ENCODE assay signal across 8 cellular contexts in genomic region chr12:77324763-77325468, GRCh38.
A peak's percentile ranks its signal among the peaks of the same experiment; 100 is the strongest.
DNase-seq lines count a peak whose midpoint lies in the region; ATAC-seq, FAIRE-seq and TF ChIP-seq lines count a peak whose summit lies in the region.

No MANE protein-coding gene starts in this region.

- WGBS in K562 (ENCODE audit: insufficient coverage, low coverage, missing lambda C conversion rate), result 2% methylated on average over 33 of the region's 64 CpGs
- no CpG with 5 or more reads among the region's 64 CpGs for WGBS in iPS DF 6.9 (ENCODE audit: insufficient coverage, insufficient read length)

- H3K36me3 ChIP-seq in K562 (ENCODE audit: control insufficient read depth, insufficient read depth, low read length), result no peaks in the 10 kb centered on the region
- H3K36me3 ChIP-seq in iPS DF 6.9 (ENCODE audit: control insufficient read depth, insufficient read depth, low read length), result no peaks in the 10 kb centered on the region

- peak overlapping the region in 1 of 2 experiments; percentile 35; a peak in 1 of 4 replicates for H3K9ac ChIP-seq in K562 (ENCODE audit: insufficient read depth in 1 of 2, low read depth in 2 of 2, low read length in 2 of 2)

- intact Hi-C loops in K562 (cut with micrococcal nuclease), result loop anchor here (10.0 kb wide), 1 partner anchor 280 kb away; no protein-coding TSS in a partner anchor

- DNase-seq in ELF-1 (ENCODE audit: low read depth, low spot score), result peak; percentile 81
- peak; percentile 51 for DNase-seq in NOMO-1 treated with DMSO at 0.1 percent for 48 hours (lab: John Stamatoyannopoulos, UW; ENCODE audit: unreplicated experiment)
- peak; percentile 21 to 61 (median 38) for DNase-seq in K562 (ENCODE audit: extremely low read depth in 1 of 4, low spot score in 3 of 4)
- DNase-seq in iPS DF 6.9 (ENCODE audit: low read depth, low spot score), result peak; percentile 66
- DNase-seq in renal cortical epithelial cell (ENCODE audit: low read depth), result peak; percentile 18
- no peak for DNase-seq in OCI-M2 (lab: John Stamatoyannopoulos, UW; ENCODE audit: unreplicated experiment)

- peak; percentile 35 to 46 (median 42); a peak in 4 of 6 replicates for TF ChIP-seq CTCF in K562 (IDR thresholded peaks at IDR 0.05 in 2 of 3, conservative IDR thresholded peaks at IDR 0.05 in 1 of 3; ENCODE audit: insufficient read depth in 2 of 3, low read depth in 1 of 3, low read length in 3 of 3)

- peak in 1 of 2 experiments; percentile 36; a peak in 3 of 4 replicates for TF ChIP-seq RAD21 in K562 (CRISPR knock-in tag; conservative IDR thresholded peaks at IDR 0.05 in 1 of 2, IDR thresholded peaks at IDR 0.05 in 1 of 2)

- H3K4me1 ChIP-seq in K562 (replicated peaks in 1 of 2; ENCODE audit: control insufficient read depth in 2 of 2, insufficient read depth in 2 of 2, low read length in 2 of 2) (peaks cover 0 to 7% of the 10 kb centered on the region in 2 experiments; a peak in 2 of 5 replicates), iPS DF 6.9 (ENCODE audit: control insufficient read depth, insufficient read depth, low read length) (peaks cover 3% of the 10 kb centered on the region; the same call in 1 of the 2 replicates)

- in situ Hi-C loops in K562 (cut with MboI), result no loop called here

- H3K9me3 ChIP-seq in K562 (replicated peaks; ENCODE audit: control insufficient read depth, insufficient read depth, low read depth, low read length) (no peaks in the 10 kb centered on the region), iPS DF 6.9 (ENCODE audit: control insufficient read depth, insufficient read depth, low read length) (no peaks in the 10 kb centered on the region)

- no peaks in the 10 kb centered on the region for H4K20me1 ChIP-seq in K562 (replicated peaks; ENCODE audit: control insufficient read depth, insufficient read depth, low read length)

- no peak for FAIRE-seq in K562 (lab: Jason Lieb, UNC)

- no peaks in the 10 kb centered on the region for H3K9me1 ChIP-seq in K562 (ENCODE audit: control insufficient read depth, insufficient read depth, low read length)

- peaks cover 0 to 4% of the 10 kb centered on the region in 2 experiments; a peak in 2 of 5 replicates for H3K27me3 ChIP-seq in K562 (ENCODE audit: control insufficient read depth in 2 of 2, insufficient read depth in 2 of 2, low read length in 2 of 2)
- peaks cover 1% of the 10 kb centered on the region; the same call in 1 of the 2 replicates for H3K27me3 ChIP-seq in iPS DF 6.9 (ENCODE audit: control insufficient read depth, insufficient read depth, low read length)

- BruUV-seq in K562 (replicated peaks; lab: Mats Ljungman, UMichigan), result no TSS peak

- no peak for TF ChIP-seq POLR2A in K562 (conservative IDR thresholded peaks at IDR 0.05)

- no peaks in the 10 kb centered on the region for H3K79me2 ChIP-seq in K562 (ENCODE audit: control insufficient read depth, insufficient read depth, low read length)

- TF ChIP-seq EP300 in K562 (IDR thresholded peaks at IDR 0.05; ENCODE audit: low read length), result no peak

- H3K27ac ChIP-seq in K562 (ENCODE audit: extremely low read depth, low read depth, low read length) (no peak overlapping the region), iPS DF 6.9 (ENCODE audit: low read length) (no peak overlapping the region)

- CTCF ChIA-PET in K562 (lab: Yijun Ruan, JAX; ENCODE audit: low intra/inter-chr PET ratio), result no interaction called here

- no peak overlapping the region; the same call in 1 of the 2 replicates for H3K4me2 ChIP-seq in K562 (ENCODE audit: insufficient read depth, low read length)

- peak overlapping the region; percentile 63; the same call in 1 of the 2 replicates for H2AFZ ChIP-seq in K562 (ENCODE audit: low read depth, low read length)

- H3K4me3 ChIP-seq in K562 (0 out of 2 replicates have a peak overlapping the region, but pooled peaks have one; percentile 15), iPS DF 6.9 (ENCODE audit: low read length) (peak overlapping the region; percentile 70; the same call in 1 of the 2 replicates)

- POLR2A ChIA-PET in K562 (lab: Yijun Ruan, JAX), result no interaction called here

- ATAC-seq in GM21367 (IDR thresholded peaks at IDR 0.05; ENCODE audit: unreplicated experiment), result peak; percentile 95
- peak; percentile 93 for ATAC-seq in HG03565 (IDR thresholded peaks at IDR 0.05; ENCODE audit: unreplicated experiment)
- ATAC-seq in K562, result peak; percentile 100

TF ChIP-seq in K562, 482 proteins besides CTCF, POLR2A, EP300 and RAD21 (continues in another document):
- peak; percentile 65 for TF ChIP-seq ZFP36 (IDR thresholded peaks at IDR 0.05; ENCODE audit: low read depth, low read length, partially characterized antibody)
- 0 out of 4 replicates have a peak, but pooled peaks of 1 of the 2 experiments have one; percentile 17 for TF ChIP-seq MAZ (CRISPR knock-in tag; conservative IDR thresholded peaks at IDR 0.05 in 1 of 2, IDR thresholded peaks at IDR 0.05 in 1 of 2)
- peak; percentile 31 for TF ChIP-seq CCNT2 (IDR thresholded peaks at IDR 0.05; ENCODE audit: borderline replicate concordance, extremely low read depth, insufficient read length, low read depth, low read length)
- TF ChIP-seq, protein P1, sequence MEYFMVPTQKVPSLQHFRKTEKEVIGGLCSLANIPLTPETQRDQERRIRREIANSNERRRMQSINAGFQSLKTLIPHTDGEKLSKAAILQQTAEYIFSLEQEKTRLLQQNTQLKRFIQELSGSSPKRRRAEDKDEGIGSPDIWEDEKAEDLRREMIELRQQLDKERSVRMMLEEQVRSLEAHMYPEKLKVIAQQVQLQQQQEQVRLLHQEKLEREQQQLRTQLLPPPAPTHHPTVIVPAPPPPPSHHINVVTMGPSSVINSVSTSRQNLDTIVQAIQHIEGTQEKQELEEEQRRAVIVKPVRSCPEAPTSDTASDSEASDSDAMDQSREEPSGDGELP (CRISPR knock-in tag; IDR thresholded peaks at IDR 0.05; ENCODE audit: borderline replicate concordance), result peak; percentile 61
- no peak for TF ChIP-seq RUNX1 (IDR thresholded peaks at IDR 0.05; ENCODE audit: low read depth)
- TF ChIP-seq, protein P2, sequence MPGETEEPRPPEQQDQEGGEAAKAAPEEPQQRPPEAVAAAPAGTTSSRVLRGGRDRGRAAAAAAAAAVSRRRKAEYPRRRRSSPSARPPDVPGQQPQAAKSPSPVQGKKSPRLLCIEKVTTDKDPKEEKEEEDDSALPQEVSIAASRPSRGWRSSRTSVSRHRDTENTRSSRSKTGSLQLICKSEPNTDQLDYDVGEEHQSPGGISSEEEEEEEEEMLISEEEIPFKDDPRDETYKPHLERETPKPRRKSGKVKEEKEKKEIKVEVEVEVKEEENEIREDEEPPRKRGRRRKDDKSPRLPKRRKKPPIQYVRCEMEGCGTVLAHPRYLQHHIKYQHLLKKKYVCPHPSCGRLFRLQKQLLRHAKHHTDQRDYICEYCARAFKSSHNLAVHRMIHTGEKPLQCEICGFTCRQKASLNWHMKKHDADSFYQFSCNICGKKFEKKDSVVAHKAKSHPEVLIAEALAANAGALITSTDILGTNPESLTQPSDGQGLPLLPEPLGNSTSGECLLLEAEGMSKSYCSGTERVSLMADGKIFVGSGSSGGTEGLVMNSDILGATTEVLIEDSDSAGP (CRISPR knock-in tag; IDR thresholded peaks at IDR 0.05), result peak; percentile 92
- TF ChIP-seq NRF1 (conservative IDR thresholded peaks at IDR 0.05 in 1 of 2, IDR thresholded peaks at IDR 0.05 in 1 of 2), result peak; percentile 29 to 38; a peak in 2 of 4 replicates
- no peak for TF ChIP-seq ZNF766 (CRISPR knock-in tag; conservative IDR thresholded peaks at IDR 0.05)
- TF ChIP-seq RB1 (IDR thresholded peaks at IDR 0.05; ENCODE audit: low read depth), result peak; percentile 66; the same call in 1 of the 2 replicates
- TF ChIP-seq CTBP1 (IDR thresholded peaks at IDR 0.05; ENCODE audit: borderline replicate concordance), result peak; percentile 49; the same call in 1 of the 2 replicates
- no peak for TF ChIP-seq NR0B1 (IDR thresholded peaks at IDR 0.05; ENCODE audit: partially characterized antibody)
- TF ChIP-seq, protein P3, sequence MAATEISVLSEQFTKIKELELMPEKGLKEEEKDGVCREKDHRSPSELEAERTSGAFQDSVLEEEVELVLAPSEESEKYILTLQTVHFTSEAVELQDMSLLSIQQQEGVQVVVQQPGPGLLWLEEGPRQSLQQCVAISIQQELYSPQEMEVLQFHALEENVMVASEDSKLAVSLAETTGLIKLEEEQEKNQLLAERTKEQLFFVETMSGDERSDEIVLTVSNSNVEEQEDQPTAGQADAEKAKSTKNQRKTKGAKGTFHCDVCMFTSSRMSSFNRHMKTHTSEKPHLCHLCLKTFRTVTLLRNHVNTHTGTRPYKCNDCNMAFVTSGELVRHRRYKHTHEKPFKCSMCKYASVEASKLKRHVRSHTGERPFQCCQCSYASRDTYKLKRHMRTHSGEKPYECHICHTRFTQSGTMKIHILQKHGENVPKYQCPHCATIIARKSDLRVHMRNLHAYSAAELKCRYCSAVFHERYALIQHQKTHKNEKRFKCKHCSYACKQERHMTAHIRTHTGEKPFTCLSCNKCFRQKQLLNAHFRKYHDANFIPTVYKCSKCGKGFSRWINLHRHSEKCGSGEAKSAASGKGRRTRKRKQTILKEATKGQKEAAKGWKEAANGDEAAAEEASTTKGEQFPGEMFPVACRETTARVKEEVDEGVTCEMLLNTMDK (IDR thresholded peaks at IDR 0.05; ENCODE audit: borderline replicate concordance, insufficient read depth, low read depth, low read length, poor library complexity, severe bottlenecking), result peak; percentile 65
- TF ChIP-seq GATAD2A (IDR thresholded peaks at IDR 0.05), result no peak
